Comparison of ENCODE assay signal across 12 cellular contexts in the genomic region with DNA sequence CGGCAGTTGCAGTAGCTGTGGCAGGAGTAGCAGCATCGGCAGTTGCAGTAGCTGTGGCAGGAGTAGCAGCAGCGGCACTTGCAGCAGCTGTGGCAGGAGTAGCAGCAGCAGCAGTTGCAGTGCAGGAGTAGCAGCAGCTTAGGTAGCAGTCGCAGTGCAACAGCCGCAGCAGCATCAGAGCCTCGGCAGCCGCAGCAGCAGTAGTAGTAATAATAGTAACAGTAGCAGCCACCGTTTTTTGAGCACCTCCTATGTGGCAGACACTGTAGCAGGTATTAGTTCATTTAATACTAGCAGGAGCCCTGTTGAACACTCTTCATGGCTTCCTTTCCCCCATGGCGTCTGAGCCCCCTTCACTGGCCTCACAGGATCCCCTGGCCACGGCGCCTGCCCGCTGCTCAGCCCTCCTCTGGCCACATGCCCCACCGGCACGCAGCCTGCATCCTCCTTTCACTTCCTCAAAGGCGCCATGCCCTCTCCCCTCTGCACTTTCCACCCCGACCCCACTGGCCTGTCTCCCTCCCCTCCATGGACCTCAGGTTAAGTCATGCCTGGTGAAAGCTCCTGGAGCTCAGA. TPM values are rescaled to one million over a fixed set of nuclear protein-coding genes. Genes with fewer than 3 reads are reported as not detected.
DNase-seq lines count a peak whose midpoint lies in the region; ATAC-seq and TF ChIP-seq lines count a peak whose summit lies in the region.
"Had no signal": no experiment of that assay in that cellular context is flagged by ENCODE, and none has a peak within 500 bp of the region (broad histone marks: within the 10 kb centered on the region; RNA-seq: fewer than 3 reads in every experiment).

No MANE protein-coding gene starts in this region.

- H3K4me1 ChIP-seq in OCI-LY7 (ENCODE audit: insufficient read depth, low read length, poor library complexity, severe bottlenecking): peaks cover 42% of the 10 kb centered on the region

- no peaks in the 10 kb centered on the region for H4K20me1 ChIP-seq in OCI-LY7 (ENCODE audit: insufficient read depth, low read length)

- peak overlapping the region; percentile 2 for H3K27ac ChIP-seq in OCI-LY7 (ENCODE audit: low read depth, low read length, poor library complexity, severe bottlenecking)
- H3K27ac ChIP-seq: heart left ventricle, neutrophil had no signal

- BruUV-seq in OCI-LY7 (replicated peaks; lab: Mats Ljungman, UMichigan): no TSS peak

- H3K9me3 ChIP-seq in OCI-LY7 (ENCODE audit: low read length): no peaks in the 10 kb centered on the region
- H3K9me3 ChIP-seq: heart left ventricle, neutrophil had no signal

- no peak overlapping the region for H3K27ac Mint-ChIP-seq in activated CD4-positive, alpha-beta T cell treated with anti-CD3 and anti-CD28 coated beads, Interleukin-2, amount 10 ng/mL, durations not matched to agents 24 days and 14 days

- H3K36me3 Mint-ChIP-seq in activated CD4-positive, alpha-beta T cell treated with anti-CD3 and anti-CD28 coated beads, Interleukin-2, amount 10 ng/mL, durations not matched to agents 24 days and 14 days (ENCODE audit: low read depth): no peaks in the 10 kb centered on the region

- H3K4me2 ChIP-seq in OCI-LY7 (ENCODE audit: low read length): peak overlapping the region; percentile 42

- ATAC-seq in HG02642 (IDR thresholded peaks at IDR 0.05; ENCODE audit: poor library complexity, unreplicated experiment) (peak; percentile 47), HG03520 (IDR thresholded peaks at IDR 0.05; ENCODE audit: unreplicated experiment) (no peak), GM18870 (IDR thresholded peaks at IDR 0.05; ENCODE audit: unreplicated experiment) (no peak)
- ATAC-seq: K562, left ventricle myocardium superior had no signal

- CTCF ChIA-PET in OCI-LY7 (lab: Charles Lee; ENCODE audit: unreplicated experiment): interaction anchor here (0.6 to 1.0 kb wide), 3 partner anchors 13 to 182 kb away, joined by 3 to 4 read pairs (median 3); no protein-coding TSS in a partner anchor

- H3K4me1 Mint-ChIP-seq in activated CD4-positive, alpha-beta T cell treated with anti-CD3 and anti-CD28 coated beads, Interleukin-2, amount 10 ng/mL, durations not matched to agents 24 days and 14 days: peaks cover 7% of the 10 kb centered on the region

- H3K4me3 Mint-ChIP-seq in activated CD4-positive, alpha-beta T cell treated with anti-CD3 and anti-CD28 coated beads, Interleukin-2, amount 10 ng/mL, durations not matched to agents 24 days and 14 days: peak overlapping the region; percentile 0

- no peaks in the 10 kb centered on the region for H3K36me3 ChIP-seq in OCI-LY7 (ENCODE audit: insufficient read depth, low read length)
- H3K36me3 ChIP-seq: heart left ventricle, neutrophil had no signal

- H3K4me3 ChIP-seq in OCI-LY7 (ENCODE audit: low read depth, low read length, poor library complexity, severe bottlenecking): peak overlapping the region; percentile 3
- H3K4me3 ChIP-seq: heart left ventricle, K562 had no signal

- H3K27me3 Mint-ChIP-seq in activated CD4-positive, alpha-beta T cell treated with anti-CD3 and anti-CD28 coated beads, Interleukin-2, amount 10 ng/mL, durations not matched to agents 24 days and 14 days: peaks cover 20% of the 10 kb centered on the region

- no peaks in the 10 kb centered on the region for H3K79me2 ChIP-seq in OCI-LY7 (ENCODE audit: insufficient read depth, low read depth, low read length)

- POLR2A ChIA-PET in OCI-LY7 (lab: Charles Lee): interaction anchor here (0.7 to 5.7 kb wide), 9 partner anchors 9 to 28 kb away, joined by 3 to 26 read pairs (median 6); a partner anchor contains a TSS

- no peak for TF ChIP-seq CTCF in OCI-LY7 (conservative IDR thresholded peaks at IDR 0.05; ENCODE audit: low read length)

- no peak for DNase-seq in activated CD4-positive, alpha-beta T cell treated with anti-CD3 and anti-CD28 coated beads, Interleukin-2, amount 10 ng/mL, durations not matched to agents 24 days and 14 days
- no peak for DNase-seq in activated CD4-positive, alpha-beta T cell treated with anti-CD3 and anti-CD28 coated beads for 1 hour
- DNase-seq in OCI-LY7 (ENCODE audit: low spot score): peak; percentile 68
- peak; percentile 78 for DNase-seq in posterior vena cava (ENCODE audit: low spot score)
- no peak for DNase-seq in mucosa of gallbladder (ENCODE audit: low spot score)
- DNase-seq: left ventricle myocardium superior had no signal

- intact Hi-C loops in activated CD4-positive, alpha-beta T cell treated with anti-CD3 and anti-CD28 coated beads, Interleukin-2, amount 10 ng/mL, durations not matched to agents 24 days and 14 days (cut with micrococcal nuclease): no loop called here
- intact Hi-C loops in OCI-LY7 (cut with micrococcal nuclease; ENCODE audit: unreplicated experiment) (no loop called here), posterior vena cava (cut with DNase I) (no loop called here)

- peaks cover 4% of the 10 kb centered on the region for H3K9me3 Mint-ChIP-seq in activated CD4-positive, alpha-beta T cell treated with anti-CD3 and anti-CD28 coated beads, Interleukin-2, amount 10 ng/mL, durations not matched to agents 24 days and 14 days

- peak overlapping the region; percentile 0; the same call in 1 of the 2 replicates for H2AFZ ChIP-seq in OCI-LY7 (ENCODE audit: low read length)

- no peaks in the 10 kb centered on the region for H3K9me2 ChIP-seq in OCI-LY7 (ENCODE audit: insufficient read depth, low read length)

RNA-seq across cellular contexts. Expression of a gene that starts 19.1 kb away (rescaled TPM):
- 831 and 846 TPM in 2 replicates for total RNA-seq in activated CD4-positive, alpha-beta T cell treated with anti-CD3 and anti-CD28 coated beads, Interleukin-2, amount 10 ng/mL, durations not matched to agents 24 days and 14 days
- total RNA-seq in OCI-LY7 (2014; rRNA removed; shearing (Covaris generic)): 143 and 189 TPM in 2 replicates
- total RNA-seq in OCI-LY7 (2022) (281 and 291 TPM in 2 replicates), posterior vena cava (1 to 10 TPM; 1.7 to 2.7 TPM), mucosa of gallbladder (2.9 TPM)

Comparison
In these comparisons a context has a peak if more than half of its experiments do, and no peak if none do; other contexts are left out.
1. DNase-seq: peak in OCI-LY7 (single experiment) and posterior vena cava (single experiment); none in activated CD4-positive, alpha-beta T cell treated with anti-CD3 and anti-CD28 coated beads, Interleukin-2, amount 10 ng/mL, durations not matched to agents 24 days and 14 days (single experiment), activated CD4-positive, alpha-beta T cell treated with anti-CD3 and anti-CD28 coated beads for 1 hour (single experiment) and mucosa of gallbladder (single experiment).
2. RNA of a gene that starts 19.1 kb away (total RNA-seq): 831 to 846 TPM in activated CD4-positive, alpha-beta T cell treated with anti-CD3 and anti-CD28 coated beads, Interleukin-2, amount 10 ng/mL, durations not matched to agents 24 days and 14 days and 143 to 291 TPM in OCI-LY7; 2.9 TPM in mucosa of gallbladder (single experiment) and 1.7 to 2.7 TPM in posterior vena cava; every median in the first group is over 10 times any median in the second.